Comparison of ENCODE assay signal across 1 cellular context in genomic region chr6:4973972-4974885, GRCh38.
TF ChIP-seq lines count a peak whose summit lies in the region.

No MANE protein-coding gene starts in this region.

TF ChIP-seq in H1, 55 proteins besides CTCF, POLR2A, EP300 and RAD21 (continued from another document):
- no peak for TF ChIP-seq FOSL1 (IDR thresholded peaks at IDR 0.05; ENCODE audit: insufficient read depth, low read depth, low read length)
- TF ChIP-seq NRF1 (IDR thresholded peaks at IDR 0.05; ENCODE audit: low read depth, low read length) = no peak
- peak; percentile 77 for TF ChIP-seq TBP (IDR thresholded peaks at IDR 0.05; ENCODE audit: low read depth, low read length)
- no peak for TF ChIP-seq EGR1 (IDR thresholded peaks at IDR 0.05; ENCODE audit: borderline replicate concordance, low read depth, low read length)
- TF ChIP-seq BACH1 (IDR thresholded peaks at IDR 0.05; ENCODE audit: low read length) = no peak
- no peak for TF ChIP-seq SP2 (IDR thresholded peaks at IDR 0.05; ENCODE audit: low read length)
- TF ChIP-seq USF2 (IDR thresholded peaks at IDR 0.05; ENCODE audit: low read length) = no peak
- TF ChIP-seq PHF8 (conservative IDR thresholded peaks at IDR 0.05; ENCODE audit: low read depth, low read length) = no peak
- peak; percentile 85; the same call in 1 of the 2 replicates for TF ChIP-seq RBBP5 (IDR thresholded peaks at IDR 0.05; ENCODE audit: borderline replicate concordance, low read depth, low read length)
- TF ChIP-seq CEBPB (IDR thresholded peaks at IDR 0.05; ENCODE audit: low read depth, low read length) = 0 out of 2 replicates have a peak, but pooled peaks have one; percentile 35
- TF ChIP-seq HDAC6 (IDR thresholded peaks at IDR 0.05; ENCODE audit: low read depth, low read length) = no peak
- TF ChIP-seq YY1 (IDR thresholded peaks at IDR 0.05; ENCODE audit: low read depth, low read length) = no peak
- TF ChIP-seq TAF7 (optimal IDR thresholded peaks at IDR 0.05; ENCODE audit: borderline replicate concordance, low read depth, low read length) = peak; percentile 70
- TF ChIP-seq ZNF274 (IDR thresholded peaks at IDR 0.05; ENCODE audit: borderline replicate concordance, extremely low read depth, low read length) = no peak
- peak; percentile 92 for TF ChIP-seq ASH2L (IDR thresholded peaks at IDR 0.05; ENCODE audit: low read length)
- no peak for TF ChIP-seq SUZ12 (IDR thresholded peaks at IDR 0.05; ENCODE audit: low read length)
- TF ChIP-seq CHD7 (IDR thresholded peaks at IDR 0.05; ENCODE audit: insufficient replicate concordance, low read length) = no peak
- TF ChIP-seq POLR2AphosphoS5 (IDR thresholded peaks at IDR 0.05; ENCODE audit: low read depth, low read length) = peak; percentile 65
